In genomic region chr9:27539479-27540441, GRCh38 we compare ENCODE assay signal across 8 cellular contexts. TPM values are rescaled to one million over a fixed set of nuclear protein-coding genes. Genes with fewer than 3 reads are reported as not detected.
DNase-seq lines count a peak whose midpoint lies in the region; ATAC-seq, FAIRE-seq and TF ChIP-seq lines count a peak whose summit lies in the region.

No MANE protein-coding gene starts in this region.

- no peak for DNase-seq in GM18507 (ENCODE audit: extremely low spot score, insufficient read length, low read depth)
- DNase-seq in prostate gland (ENCODE audit: low spot score): peak; percentile 44
- no peak for DNase-seq in NCI-H128 (lab: John Stamatoyannopoulos, UW; ENCODE audit: unreplicated experiment)
- DNase-seq in NAMALWA (ENCODE audit: low spot score): no peak
- no peak for DNase-seq in NCI-H2171 treated with DMSO at 0.1 percent for 48 hours (lab: John Stamatoyannopoulos, UW)

- 31% methylated on average over 5 of the region's 5 CpGs for WGBS in prostate gland

- TF ChIP-seq CTCF in prostate gland (IDR thresholded peaks at IDR 0.05): no peak

- H3K9me3 ChIP-seq in prostate gland: no peaks in the 10 kb centered on the region

- FAIRE-seq in GM18507 (lab: Jason Lieb, UNC) (peak; percentile 60), endometrium (lab: Jason Lieb, UNC) (peak; percentile 94)

- H3K27me3 ChIP-seq in prostate gland (replicated peaks; ENCODE audit: insufficient read depth): no peaks in the 10 kb centered on the region

- no peaks in the 10 kb centered on the region for H3K36me3 ChIP-seq in prostate gland

- TF ChIP-seq POLR2A in prostate gland (IDR thresholded peaks at IDR 0.05): no peak

- intact Hi-C loops in prostate gland (cut with DNase I): no loop called here

- H3K4me3 ChIP-seq in prostate gland: no peak overlapping the region

- peaks cover 7% of the 10 kb centered on the region for H3K4me1 ChIP-seq in prostate gland (replicated peaks)

- peak overlapping the region; percentile 77 to 84 for H3K27ac ChIP-seq in prostate gland

- peak; percentile 42 for ATAC-seq in HG03442 (IDR thresholded peaks at IDR 0.05; ENCODE audit: unreplicated experiment)
- no peak for ATAC-seq in HG03139 (IDR thresholded peaks at IDR 0.05; ENCODE audit: unreplicated experiment)

RNA-seq across cellular contexts. Expression of gene MOB3B, which starts 10.1 kb away (rescaled TPM):
- 10 to 100 TPM in 1 of 2 donors, 1 to 10 TPM in 1; 3.1 to 17.8 TPM for total RNA-seq in prostate gland

RNA-seq across cellular contexts. Expression of gene IFNK, which starts 15.7 kb away (rescaled TPM):
- total RNA-seq in prostate gland: not detected

RNA-seq across cellular contexts. Expression of gene C9orf72, which starts 33.5 kb away (rescaled TPM):
- 10 to 100 TPM; 14.2 to 23.4 TPM for total RNA-seq in prostate gland
